ENCODE assay signal across 11 cellular contexts in the genomic region with DNA sequence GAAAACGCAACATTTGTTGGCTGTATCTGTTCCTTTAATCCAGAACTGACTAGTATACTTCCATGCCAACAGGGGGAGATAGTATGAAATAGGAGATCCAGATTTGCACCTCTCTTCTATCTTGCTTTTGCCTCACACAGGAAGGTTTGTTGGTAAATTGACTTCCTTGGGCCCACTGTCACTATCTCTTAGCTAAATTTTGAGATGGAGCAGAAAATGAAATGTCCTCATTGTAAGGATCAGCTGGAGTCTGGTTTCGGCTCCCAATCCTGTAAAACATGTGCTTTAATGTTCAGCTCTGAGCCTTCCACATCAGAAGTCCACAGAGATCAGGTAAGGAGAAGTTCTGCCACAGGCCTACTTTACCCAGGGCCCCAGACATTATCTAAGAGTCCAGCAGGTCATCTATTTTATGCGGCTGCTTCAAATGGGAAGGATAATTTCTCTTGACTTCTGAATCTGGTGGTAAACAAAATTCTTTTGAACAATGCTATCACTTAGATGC.
DNase-seq lines count a peak whose midpoint lies in the region; TF ChIP-seq lines count a peak whose summit lies in the region.
"Had no signal": no experiment of that assay in that cellular context is flagged by ENCODE, and none has a peak within 500 bp of the region (broad histone marks: within the 10 kb centered on the region; RNA-seq: fewer than 3 reads in every experiment).

No MANE protein-coding gene starts in this region.

- no peaks in the 10 kb centered on the region for H3K9me3 Mint-ChIP-seq in endothelial cell (ENCODE audit: unreplicated experiment)
- H3K9me3 Mint-ChIP-seq: nephron had no signal

- H3K4me1 Mint-ChIP-seq in endothelial cell (ENCODE audit: unreplicated experiment), result peaks cover 2% of the 10 kb centered on the region
- H3K4me1 Mint-ChIP-seq: nephron had no signal

- H3K27ac Mint-ChIP-seq in endothelial cell (ENCODE audit: unreplicated experiment), result no peak overlapping the region
- H3K27ac Mint-ChIP-seq: nephron had no signal

- DNase-seq in NCI-H69 (lab: John Stamatoyannopoulos, UW), result peak; percentile 41
- no peak for DNase-seq in endothelial cell (ENCODE audit: low spot score)
- no peak for DNase-seq in ecto neural progenitor cell (ENCODE audit: low spot score)
- DNase-seq in nucleus accumbens (lab: John Stamatoyannopoulos, UW), result no peak
- DNase-seq in NCI-H187 treated with DMSO at 0.1 percent for 48 hours (lab: John Stamatoyannopoulos, UW), result no peak
- DNase-seq in activated gamma-delta T cell treated with Interleukin-2 at 50 U/mL for 16 hours, result no peak
- DNase-seq: heart left ventricle, NCI-H446 treated with DMSO at 0.1 percent for 48 hours had no signal

- no peaks in the 10 kb centered on the region for H3K27me3 Mint-ChIP-seq in endothelial cell (ENCODE audit: unreplicated experiment)

- peak overlapping the region; percentile 65 for H3K4me3 Mint-ChIP-seq in endothelial cell (ENCODE audit: unreplicated experiment)
- H3K4me3 Mint-ChIP-seq: nephron had no signal

- no peak overlapping the region for H3K27ac ChIP-seq in C4-2B
- H3K27ac ChIP-seq: heart left ventricle had no signal

- H3K36me3 Mint-ChIP-seq in endothelial cell (ENCODE audit: low read depth, unreplicated experiment), result no peaks in the 10 kb centered on the region

- peak; percentile 25 for TF ChIP-seq CTCF in C4-2B (conservative IDR thresholded peaks at IDR 0.05)
- TF ChIP-seq CTCF in GM12872 (IDR thresholded peaks at IDR 0.05; ENCODE audit: insufficient read depth, low read depth, low read length), result peak; percentile 26; the same call in 1 of the 3 replicates
- TF ChIP-seq CTCF in endothelial cell (IDR thresholded peaks at IDR 0.05; ENCODE audit: unreplicated experiment), result no peak
